8 cellular contexts compared by ENCODE assay signal in the genomic region with DNA sequence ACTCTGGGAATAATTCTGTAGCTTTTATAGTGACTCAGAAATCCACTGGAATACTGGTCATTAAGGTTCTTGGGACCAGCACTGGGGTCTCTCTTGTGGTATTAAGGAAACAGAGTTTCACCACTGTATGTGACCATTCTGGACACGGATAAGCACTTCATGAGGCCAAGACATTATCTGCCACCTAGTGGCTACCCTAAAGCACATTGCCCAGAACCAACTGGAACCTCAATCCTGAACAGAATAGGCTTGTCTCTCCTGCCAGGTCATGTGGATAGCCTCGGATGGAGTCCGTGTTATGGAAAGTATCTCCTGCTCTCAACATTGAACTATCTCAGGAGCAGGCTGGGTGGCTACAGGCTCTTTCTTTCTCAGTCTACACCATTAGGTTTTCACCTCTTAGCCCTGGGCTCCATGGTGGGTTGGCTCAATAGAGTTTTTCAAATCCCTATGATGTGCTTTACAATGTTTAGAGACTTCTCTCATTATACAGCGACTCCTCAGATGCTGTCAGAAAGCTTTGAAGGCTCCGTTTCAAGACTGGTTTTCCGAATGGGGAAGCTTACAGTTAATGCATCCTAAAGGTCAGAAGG.
DNase-seq lines count a peak whose midpoint lies in the region; ATAC-seq and TF ChIP-seq lines count a peak whose summit lies in the region.

No MANE protein-coding gene starts in this region.

- DNase-seq in AG08395 (ENCODE audit: low spot score): peak; percentile 34
- peak; percentile 29 for DNase-seq in SK-N-DZ (ENCODE audit: low spot score)
- DNase-seq in right atrium auricular region (ENCODE audit: low spot score): no peak
- no peak for DNase-seq in type B pancreatic cell (ENCODE audit: extremely low spot score, unreplicated experiment)

- H3K27ac Mint-ChIP-seq in type B pancreatic cell: no peak overlapping the region

- H3K9me3 ChIP-seq in right atrium auricular region: peaks cover 0 to 9% of the 10 kb centered on the region in 2 donors

- TF ChIP-seq CTCF in right atrium auricular region (IDR thresholded peaks at IDR 0.05) (peak; percentile 30 to 68), type B pancreatic cell (conservative IDR thresholded peaks at IDR 0.05) (peak; percentile 63)

- no peak for TF ChIP-seq POLR2A in GM18505 (IDR thresholded peaks at IDR 0.05; ENCODE audit: borderline replicate concordance, extremely low read depth, insufficient read depth, insufficient read length)

- peaks cover 4% of the 10 kb centered on the region for H3K9me3 Mint-ChIP-seq in type B pancreatic cell

- H3K36me3 ChIP-seq in right atrium auricular region: no peaks in the 10 kb centered on the region

- H3K4me3 Mint-ChIP-seq in type B pancreatic cell: no peak overlapping the region

- H3K27me3 ChIP-seq in right atrium auricular region: no peaks in the 10 kb centered on the region

- peaks cover 10% of the 10 kb centered on the region for H3K27me3 Mint-ChIP-seq in type B pancreatic cell

- H3K27ac ChIP-seq in right atrium auricular region: no peak overlapping the region

- H3K4me3 ChIP-seq in right atrium auricular region: no peak overlapping the region

- no peaks in the 10 kb centered on the region for H3K36me3 Mint-ChIP-seq in type B pancreatic cell

- no peaks in the 10 kb centered on the region for H3K4me1 ChIP-seq in right atrium auricular region

- ATAC-seq in GM18868 (IDR thresholded peaks at IDR 0.05; ENCODE audit: unreplicated experiment) (peak; percentile 73), GM18505 (IDR thresholded peaks at IDR 0.05; ENCODE audit: unreplicated experiment) (no peak), GM21717 (IDR thresholded peaks at IDR 0.05; ENCODE audit: unreplicated experiment) (no peak), GM21528 (IDR thresholded peaks at IDR 0.05; ENCODE audit: low FRiP score, unreplicated experiment) (no peak)

- no peaks in the 10 kb centered on the region for H3K4me1 Mint-ChIP-seq in type B pancreatic cell (ENCODE audit: unreplicated experiment)

Comparison
In these comparisons a context has a peak if more than half of its experiments do, and no peak if none do; other contexts are left out.
1. DNase-seq: peak in AG08395 (single experiment) and SK-N-DZ (single experiment); none in right atrium auricular region (single experiment) and type B pancreatic cell (single experiment).